Comparison of ENCODE assay signal across 6 cellular contexts in the genomic region with DNA sequence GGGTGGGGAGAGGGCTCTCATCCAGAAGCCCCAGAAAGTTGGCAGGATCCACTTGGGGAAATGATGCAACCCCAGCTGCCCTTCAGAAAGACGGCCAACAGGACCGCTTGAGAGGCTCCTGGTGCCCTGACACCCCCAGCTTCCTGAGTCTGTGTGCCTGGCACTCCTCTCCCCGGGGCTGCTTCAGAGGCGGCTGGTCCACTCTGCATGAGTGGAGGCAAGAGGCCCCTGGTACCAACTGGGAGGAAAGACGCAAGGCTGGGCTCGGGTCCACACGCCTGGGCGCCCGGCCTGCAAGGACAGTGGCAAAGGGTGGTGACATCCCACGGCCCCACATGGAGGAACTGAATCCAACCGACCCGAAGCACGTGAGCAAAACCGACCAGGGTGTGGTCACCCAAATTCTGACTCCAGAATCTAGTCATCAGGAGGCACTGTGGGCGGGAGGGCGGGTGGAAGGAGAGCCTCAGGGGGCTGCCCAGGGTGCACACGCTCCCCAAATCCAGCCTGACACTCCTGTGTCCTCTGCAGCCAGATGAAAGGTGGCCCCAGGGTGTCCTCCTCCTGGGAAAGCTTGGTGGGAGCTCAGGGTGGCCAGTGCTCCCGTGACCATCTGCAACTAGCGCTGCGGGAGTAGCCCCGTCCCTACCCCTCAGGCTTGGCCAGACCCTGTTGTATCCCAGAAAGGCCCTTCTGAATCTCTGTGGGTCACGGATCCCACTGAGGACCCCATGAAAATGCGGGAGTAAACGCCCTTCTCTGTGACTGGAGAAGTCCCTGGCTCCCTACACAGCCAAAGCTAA. TPM values are rescaled to one million over a fixed set of nuclear protein-coding genes. Genes with fewer than 3 reads are reported as not detected.
A peak's percentile ranks its signal among the peaks of the same experiment; 100 is the strongest.
DNase-seq lines count a peak whose midpoint lies in the region; ATAC-seq and TF ChIP-seq lines count a peak whose summit lies in the region.

No MANE protein-coding gene starts in this region.

- no peak for ATAC-seq in activated CD8-positive, alpha-beta T cell treated with anti-CD3 and anti-CD28 coated beads for 36 hours
- ATAC-seq in right lobe of liver (no peak), GM18907 (IDR thresholded peaks at IDR 0.05; ENCODE audit: unreplicated experiment) (no peak)

- TF ChIP-seq CTCF in activated CD8-positive, alpha-beta T cell treated with anti-CD3 and anti-CD28 coated beads for 36 hours (IDR thresholded peaks at IDR 0.05): no peak
- no peak for TF ChIP-seq CTCF in right lobe of liver (IDR thresholded peaks at IDR 0.05)

- CTCF ChIA-PET in activated CD8-positive, alpha-beta T cell treated with anti-CD3 and anti-CD28 coated beads for 36 hours (lab: Charles Lee): interaction anchor here (1.7 kb wide), 1 partner anchor 15 kb away, joined by 6 read pairs; no protein-coding TSS in a partner anchor

- peak overlapping the region in 2 of 3 donors; percentile 50 to 54 for H3K27ac ChIP-seq in right lobe of liver

- no peak for TF ChIP-seq POLR2A in right lobe of liver (IDR thresholded peaks at IDR 0.05)

- H3K9me3 ChIP-seq in right lobe of liver: no peaks in the 10 kb centered on the region

- no peaks in the 10 kb centered on the region for H3K27me3 Mint-ChIP-seq in activated CD8-positive, alpha-beta T cell treated with anti-CD3 and anti-CD28 coated beads for 36 hours

- no peaks in the 10 kb centered on the region for H3K9me3 Mint-ChIP-seq in activated CD8-positive, alpha-beta T cell treated with anti-CD3 and anti-CD28 coated beads for 36 hours

- H3K4me1 Mint-ChIP-seq in activated CD8-positive, alpha-beta T cell treated with anti-CD3 and anti-CD28 coated beads for 36 hours (ENCODE audit: low read depth): peaks cover 26% of the 10 kb centered on the region

- peak overlapping the region; percentile 16 to 45 (median 35) for H3K4me3 ChIP-seq in right lobe of liver

- H3K4me3 Mint-ChIP-seq in activated CD8-positive, alpha-beta T cell treated with anti-CD3 and anti-CD28 coated beads for 36 hours: peak overlapping the region; percentile 94

- peaks cover 7 to 32% (median 26%) of the 10 kb centered on the region in 4 donors for H3K36me3 ChIP-seq in right lobe of liver

- intact Hi-C loops in activated CD8-positive, alpha-beta T cell treated with anti-CD3 and anti-CD28 coated beads for 36 hours (cut with micrococcal nuclease): no loop called here
- intact Hi-C loops in right lobe of liver (cut with DNase I): no loop called here

- H3K36me3 Mint-ChIP-seq in activated CD8-positive, alpha-beta T cell treated with anti-CD3 and anti-CD28 coated beads for 36 hours (ENCODE audit: low read depth): peaks cover 24% of the 10 kb centered on the region

- POLR2A ChIA-PET in activated CD8-positive, alpha-beta T cell treated with anti-CD3 and anti-CD28 coated beads for 36 hours (lab: Charles Lee): interaction anchor here (0.6 to 2.5 kb wide), 3 partner anchors 10 to 89 kb away, joined by 3 to 7 read pairs (median 3); partner anchors contain the start of gene SIGIRR

- H3K27ac Mint-ChIP-seq in activated CD8-positive, alpha-beta T cell treated with anti-CD3 and anti-CD28 coated beads for 36 hours: peak overlapping the region; percentile 63

- no peaks in the 10 kb centered on the region for H3K27me3 ChIP-seq in right lobe of liver

- DNase-seq in GM04504 (ENCODE audit: low read depth) (peak; percentile 40), right lobe of liver (peak in 2 of 3 donors; percentile 62 to 68), DMS79 treated with DMSO at 0.1 percent for 48 hours (lab: John Stamatoyannopoulos, UW) (no peak), iPS-NIHi7 (ENCODE audit: extremely low spot score) (no peak)
- peak; percentile 54 for DNase-seq in activated CD8-positive, alpha-beta T cell treated with anti-CD3 and anti-CD28 coated beads for 36 hours

- H3K4me1 ChIP-seq in right lobe of liver: peaks cover 0 to 21% (median 8%) of the 10 kb centered on the region in 4 donors

- 55% methylated on average over 14 of the region's 24 CpGs for WGBS in right lobe of liver (ENCODE audit: insufficient coverage, low coverage, low lambda C conversion rate, missing lambda C conversion rate)

RNA-seq across cellular contexts. Expression of gene RNH1, which starts 3.7 kb away (rescaled TPM):
- 100 to 1,000 TPM; 105 to 110 TPM for total RNA-seq in activated CD8-positive, alpha-beta T cell treated with anti-CD3 and anti-CD28 coated beads for 36 hours
- 100 to 1,000 TPM in 2 of 6 experiments, 10 to 100 TPM in 4; 66.4 to 135 (median 76.2) TPM for total RNA-seq in right lobe of liver

RNA-seq across cellular contexts. Expression of gene HRAS, which starts 32.0 kb away (rescaled TPM):
- 10 to 100 TPM; 30.4 to 34.6 TPM for total RNA-seq in activated CD8-positive, alpha-beta T cell treated with anti-CD3 and anti-CD28 coated beads for 36 hours
- 10 to 100 TPM in 5 of 6 experiments, 1 to 10 TPM in 1; 7.6 to 20.9 (median 14.8) TPM for total RNA-seq in right lobe of liver

RNA-seq across cellular contexts. Expression of gene LRRC56, which starts 33.9 kb away (rescaled TPM):
- total RNA-seq in activated CD8-positive, alpha-beta T cell treated with anti-CD3 and anti-CD28 coated beads for 36 hours: under 1 TPM; 0.67 to 0.99 TPM
- total RNA-seq in right lobe of liver: 1 to 10 TPM in 1 of 6 experiments, under 1 TPM in 4, not detected in 1; 0.12 to 1.1 (median 0.71) TPM

RNA-seq across cellular contexts. Expression of gene PTDSS2, which starts 53.3 kb away (rescaled TPM):
- 10 to 100 TPM; 17.4 to 18.0 TPM for total RNA-seq in activated CD8-positive, alpha-beta T cell treated with anti-CD3 and anti-CD28 coated beads for 36 hours
- 10 to 100 TPM in 4 of 6 experiments, 1 to 10 TPM in 2; 8.4 to 21.9 (median 11.4) TPM for total RNA-seq in right lobe of liver

RNA-seq across cellular contexts. Expression of gene LMNTD2, which starts 57.2 kb away (rescaled TPM):
- 1 to 10 TPM in 1 of 2 experiments, under 1 TPM in 1; 0.88 to 1.3 TPM for total RNA-seq in activated CD8-positive, alpha-beta T cell treated with anti-CD3 and anti-CD28 coated beads for 36 hours
- 10 to 100 TPM in 1 of 6 experiments, 1 to 10 TPM in 5; 4.7 to 14.7 (median 7.9) TPM for total RNA-seq in right lobe of liver

Comparison
In these comparisons a context has a peak if more than half of its experiments do, and no peak if none do; other contexts are left out.
1. DNase-seq: peak in GM04504 (single experiment), activated CD8-positive, alpha-beta T cell treated with anti-CD3 and anti-CD28 coated beads for 36 hours (single experiment) and right lobe of liver (2 of 3); none in DMS79 treated with DMSO at 0.1 percent for 48 hours (single experiment) and iPS-NIHi7 (single experiment).